In the genomic region with DNA sequence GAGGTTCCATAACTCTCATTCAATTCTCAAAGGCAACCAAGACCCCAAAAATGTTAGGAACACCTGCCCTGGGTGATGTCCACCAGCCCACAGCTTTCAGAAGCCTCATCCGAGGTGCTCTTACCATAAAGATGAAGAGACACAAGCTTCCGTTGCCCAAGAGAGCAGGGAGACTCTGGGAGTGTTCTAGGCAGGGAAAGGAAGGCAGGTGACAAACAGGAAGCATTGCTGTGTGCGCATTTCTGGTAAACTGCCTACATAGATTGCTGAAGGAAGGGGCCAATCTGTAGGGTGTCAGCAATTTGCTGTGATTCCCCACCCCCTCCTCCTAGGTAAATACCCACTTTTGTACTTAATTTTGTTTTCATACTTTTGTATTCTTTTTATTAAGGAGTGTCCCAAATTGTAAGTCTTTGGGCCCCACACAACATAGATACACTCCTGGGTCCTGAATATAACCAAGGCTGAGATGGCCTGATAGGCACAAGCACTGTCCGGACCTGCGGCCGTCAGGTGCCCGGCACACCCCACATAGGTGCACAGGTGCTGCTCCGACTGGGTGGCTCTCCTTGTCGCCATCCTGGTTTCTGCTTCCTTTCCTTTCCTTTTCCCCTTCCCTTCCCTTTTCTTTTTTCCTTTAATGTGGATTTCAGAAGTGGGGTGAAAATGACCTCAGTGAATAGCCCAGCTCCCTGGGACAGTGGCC, we compare ENCODE assay signal across 8 cellular contexts. TPM values are rescaled to one million over a fixed set of nuclear protein-coding genes. Genes with fewer than 3 reads are reported as not detected.
A peak's percentile ranks its signal among the peaks of the same experiment; 100 is the strongest.
DNase-seq lines count a peak whose midpoint lies in the region; ATAC-seq and TF ChIP-seq lines count a peak whose summit lies in the region.

No MANE protein-coding gene starts in this region.

- TF ChIP-seq POLR2A in uterus (IDR thresholded peaks at IDR 0.05) = no peak

- H3K27me3 ChIP-seq in parathyroid adenoma (ENCODE audit: control insufficient read depth, insufficient read depth, low read length) (no peaks in the 10 kb centered on the region), uterus (no peaks in the 10 kb centered on the region)

- H3K27me3 Mint-ChIP-seq in activated CD4-positive, alpha-beta T cell treated with anti-CD3 and anti-CD28 coated beads, Interleukin-2, amount 10 ng/mL, durations not matched to agents 7 days and 5 days = peaks cover 3% of the 10 kb centered on the region

- H3K27ac Mint-ChIP-seq in activated CD4-positive, alpha-beta T cell treated with anti-CD3 and anti-CD28 coated beads, Interleukin-2, amount 10 ng/mL, durations not matched to agents 7 days and 5 days = peak overlapping the region; percentile 88

- POLR2A ChIA-PET in activated CD4-positive, alpha-beta T cell treated with anti-CD3 and anti-CD28 coated beads, Interleukin-2, amount 10 ng/mL, durations not matched to agents 7 days and 5 days (lab: Charles Lee) = no interaction called here

- ATAC-seq in GM19035 (IDR thresholded peaks at IDR 0.05; ENCODE audit: unreplicated experiment) = peak; percentile 20
- peak; percentile 6 for ATAC-seq in HG02973 (IDR thresholded peaks at IDR 0.05; ENCODE audit: unreplicated experiment)

- DNase-seq in activated CD4-positive, alpha-beta T cell treated with anti-CD3 and anti-CD28 coated beads, Interleukin-2, amount 10 ng/mL, durations not matched to agents 7 days and 5 days = peak; percentile 27
- no peak for DNase-seq in uterus
- no peak for DNase-seq in anterior cingulate cortex (lab: John Stamatoyannopoulos, UW)
- no peak for DNase-seq in foreskin melanocyte
- DNase-seq in activated CD4-positive, CD25-positive, alpha-beta regulatory T cell (lab: John Stamatoyannopoulos, UW) = no peak

- TF ChIP-seq CTCF in parathyroid adenoma (IDR thresholded peaks at IDR 0.05) = no peak
- no peak for TF ChIP-seq CTCF in uterus (IDR thresholded peaks at IDR 0.05)

- H3K4me3 Mint-ChIP-seq in activated CD4-positive, alpha-beta T cell treated with anti-CD3 and anti-CD28 coated beads, Interleukin-2, amount 10 ng/mL, durations not matched to agents 7 days and 5 days = peak overlapping the region; percentile 74

- H3K4me1 ChIP-seq in parathyroid adenoma (peaks cover 18% of the 10 kb centered on the region), uterus (no peaks in the 10 kb centered on the region)

- no peaks in the 10 kb centered on the region for H3K79me2 ChIP-seq in parathyroid adenoma

- H3K4me3 ChIP-seq in parathyroid adenoma (ENCODE audit: low read depth, low read length) (no peak overlapping the region), uterus (no peak overlapping the region)

- no peak overlapping the region for H3K4me2 ChIP-seq in parathyroid adenoma (ENCODE audit: low read length)

- H3K9me3 Mint-ChIP-seq in activated CD4-positive, alpha-beta T cell treated with anti-CD3 and anti-CD28 coated beads, Interleukin-2, amount 10 ng/mL, durations not matched to agents 7 days and 5 days = no peaks in the 10 kb centered on the region

- H3K9me3 ChIP-seq in parathyroid adenoma (ENCODE audit: control insufficient read depth, low read length) (no peaks in the 10 kb centered on the region), uterus (no peaks in the 10 kb centered on the region)

- H3K36me3 ChIP-seq in parathyroid adenoma (ENCODE audit: control insufficient read depth, insufficient read depth, low read length) (no peaks in the 10 kb centered on the region), uterus (no peaks in the 10 kb centered on the region)

- peaks cover 63% of the 10 kb centered on the region for H3K4me1 Mint-ChIP-seq in activated CD4-positive, alpha-beta T cell treated with anti-CD3 and anti-CD28 coated beads, Interleukin-2, amount 10 ng/mL, durations not matched to agents 7 days and 5 days

- peak overlapping the region; percentile 45 for H2AFZ ChIP-seq in parathyroid adenoma

- intact Hi-C loops in uterus (cut with DNase I; ENCODE audit: low total_unique reads) = no loop called here

- no peak overlapping the region for H3K9ac ChIP-seq in parathyroid adenoma

- H3K36me3 Mint-ChIP-seq in activated CD4-positive, alpha-beta T cell treated with anti-CD3 and anti-CD28 coated beads, Interleukin-2, amount 10 ng/mL, durations not matched to agents 7 days and 5 days (ENCODE audit: low read depth) = no peaks in the 10 kb centered on the region

- CTCF ChIA-PET in activated CD4-positive, alpha-beta T cell treated with anti-CD3 and anti-CD28 coated beads, Interleukin-2, amount 10 ng/mL, durations not matched to agents 7 days and 5 days (lab: Charles Lee) = interaction anchor here (0.6 to 6.1 kb wide), 16 partner anchors 10 to 190 kb away, joined by 3 to 88 read pairs (median 4); partner anchors contain the start of gene SMNDC1

- H3K27ac ChIP-seq in parathyroid adenoma (no peak overlapping the region), uterus (peak overlapping the region in 1 of 2 donors; percentile 20)

RNA-seq across cellular contexts. Expression of gene SMNDC1, which starts 51.4 kb away (rescaled TPM):
- 10 to 100 TPM; 36.3 to 44.2 TPM for total RNA-seq in activated CD4-positive, alpha-beta T cell treated with anti-CD3 and anti-CD28 coated beads, Interleukin-2, amount 10 ng/mL, durations not matched to agents 7 days and 5 days
- 10 to 100 TPM; 14.6 to 41.2 (median 18.3) TPM for total RNA-seq in uterus
